ENCODE assay signal across 8 cellular contexts in the genomic region with DNA sequence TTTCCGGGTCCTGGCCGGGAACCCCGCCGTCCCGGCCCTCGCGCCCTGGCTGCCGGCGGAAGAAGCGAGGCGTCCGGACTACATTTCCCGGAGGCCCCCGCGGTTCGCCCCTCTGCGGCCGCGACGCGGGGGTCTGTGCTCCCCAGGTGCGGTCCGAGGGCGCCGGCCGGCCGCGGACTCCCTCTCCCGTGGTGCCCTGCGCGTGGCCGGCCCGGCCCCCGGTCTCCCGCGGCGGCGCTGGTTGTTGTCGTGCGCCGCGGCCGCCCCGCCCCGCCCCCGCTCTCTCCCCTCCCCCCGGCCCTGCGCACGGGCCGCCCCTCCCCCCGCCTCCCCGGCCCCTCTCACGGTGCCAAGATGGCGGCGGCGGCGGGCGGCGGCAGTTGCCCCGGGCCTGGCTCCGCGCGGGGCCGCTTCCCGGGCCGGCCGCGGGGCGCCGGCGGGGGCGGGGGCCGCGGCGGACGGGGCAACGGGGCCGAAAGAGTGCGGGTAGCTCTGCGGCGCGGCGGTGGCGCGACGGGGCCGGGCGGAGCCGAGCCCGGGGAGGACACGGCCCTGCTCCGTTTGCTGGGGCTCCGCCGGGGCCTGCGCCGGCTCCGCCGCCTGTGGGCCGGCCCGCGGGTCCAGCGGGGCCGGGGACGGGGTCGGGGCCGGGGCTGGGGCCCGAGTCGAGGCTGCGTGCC. TPM values are rescaled to one million over a fixed set of nuclear protein-coding genes. Genes with fewer than 3 reads are reported as not detected.
DNase-seq lines count a peak whose midpoint lies in the region; ATAC-seq and TF ChIP-seq lines count a peak whose summit lies in the region.

A gene with protein sequence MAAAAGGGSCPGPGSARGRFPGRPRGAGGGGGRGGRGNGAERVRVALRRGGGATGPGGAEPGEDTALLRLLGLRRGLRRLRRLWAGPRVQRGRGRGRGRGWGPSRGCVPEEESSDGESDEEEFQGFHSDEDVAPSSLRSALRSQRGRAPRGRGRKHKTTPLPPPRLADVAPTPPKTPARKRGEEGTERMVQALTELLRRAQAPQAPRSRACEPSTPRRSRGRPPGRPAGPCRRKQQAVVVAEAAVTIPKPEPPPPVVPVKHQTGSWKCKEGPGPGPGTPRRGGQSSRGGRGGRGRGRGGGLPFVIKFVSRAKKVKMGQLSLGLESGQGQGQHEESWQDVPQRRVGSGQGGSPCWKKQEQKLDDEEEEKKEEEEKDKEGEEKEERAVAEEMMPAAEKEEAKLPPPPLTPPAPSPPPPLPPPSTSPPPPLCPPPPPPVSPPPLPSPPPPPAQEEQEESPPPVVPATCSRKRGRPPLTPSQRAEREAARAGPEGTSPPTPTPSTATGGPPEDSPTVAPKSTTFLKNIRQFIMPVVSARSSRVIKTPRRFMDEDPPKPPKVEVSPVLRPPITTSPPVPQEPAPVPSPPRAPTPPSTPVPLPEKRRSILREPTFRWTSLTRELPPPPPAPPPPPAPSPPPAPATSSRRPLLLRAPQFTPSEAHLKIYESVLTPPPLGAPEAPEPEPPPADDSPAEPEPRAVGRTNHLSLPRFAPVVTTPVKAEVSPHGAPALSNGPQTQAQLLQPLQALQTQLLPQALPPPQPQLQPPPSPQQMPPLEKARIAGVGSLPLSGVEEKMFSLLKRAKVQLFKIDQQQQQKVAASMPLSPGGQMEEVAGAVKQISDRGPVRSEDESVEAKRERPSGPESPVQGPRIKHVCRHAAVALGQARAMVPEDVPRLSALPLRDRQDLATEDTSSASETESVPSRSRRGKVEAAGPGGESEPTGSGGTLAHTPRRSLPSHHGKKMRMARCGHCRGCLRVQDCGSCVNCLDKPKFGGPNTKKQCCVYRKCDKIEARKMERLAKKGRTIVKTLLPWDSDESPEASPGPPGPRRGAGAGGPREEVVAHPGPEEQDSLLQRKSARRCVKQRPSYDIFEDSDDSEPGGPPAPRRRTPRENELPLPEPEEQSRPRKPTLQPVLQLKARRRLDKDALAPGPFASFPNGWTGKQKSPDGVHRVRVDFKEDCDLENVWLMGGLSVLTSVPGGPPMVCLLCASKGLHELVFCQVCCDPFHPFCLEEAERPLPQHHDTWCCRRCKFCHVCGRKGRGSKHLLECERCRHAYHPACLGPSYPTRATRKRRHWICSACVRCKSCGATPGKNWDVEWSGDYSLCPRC (N-terminal part only) (plus strand): TSS at position 339 of the 680 bp plus-strand sequence. CDS start 16 bp downstream, at position 355.

- 0 to 1% methylated on average over 26 to 37 of the region's 109 CpGs for WGBS in tibial nerve, 2 donors

- DNase-seq in DMS79 treated with DMSO at 0.1 percent for 48 hours (lab: John Stamatoyannopoulos, UW) (peak; percentile 86), DMS79 (lab: John Stamatoyannopoulos, UW) (no peak), RWPE1 (ENCODE audit: low spot score) (peak; percentile 99), dorsolateral prefrontal cortex (peak in 3 of 10 donors; percentile 86 to 96 (median 93)), lower lobe of right lung (no peak), tibial nerve (ENCODE audit: low spot score in 2 of 2) (peak in 1 of 2 donors; percentile 70)

- peak; percentile 41 for ATAC-seq in HG03064 (IDR thresholded peaks at IDR 0.05; ENCODE audit: low read depth, unreplicated experiment)
- peak; percentile 83 to 84 for ATAC-seq in lower lobe of right lung
- ATAC-seq in GM18867 (IDR thresholded peaks at IDR 0.05; ENCODE audit: unreplicated experiment) = no peak

- intact Hi-C loops in dorsolateral prefrontal cortex (cut with DNase I) (loop anchor here (1.0 to 5.0 kb wide), 6 partner anchors 15 to 213 kb away; a partner anchor contains a TSS), lower lobe of right lung (cut with DNase I) (no loop called here)

- TF ChIP-seq CTCF in RWPE1 (conservative IDR thresholded peaks at IDR 0.05; ENCODE audit: low read depth) (no peak), dorsolateral prefrontal cortex (IDR thresholded peaks at IDR 0.05 in 54 of 56, conservative IDR thresholded peaks at IDR 0.05 in 2 of 56; ENCODE audit: low read depth in 1 of 56, partially characterized antibody in 56 of 56) (peak in 1 of 56 donors; percentile 20), lower lobe of right lung (IDR thresholded peaks at IDR 0.05) (no peak), tibial nerve (IDR thresholded peaks at IDR 0.05) (no peak)

- peak within 1 kb of the TSS; percentile 93 for H3K27ac ChIP-seq in RWPE1
- H3K27ac ChIP-seq in dorsolateral prefrontal cortex = peak within 1 kb of the TSS; percentile 69 to 97 (median 93)
- peak within 1 kb of the TSS; percentile 85 for H3K27ac ChIP-seq in lower lobe of right lung
- H3K27ac ChIP-seq in tibial nerve = peak within 1 kb of the TSS; percentile 88 to 94 (median 90)

- H3K36me3 ChIP-seq in lower lobe of right lung (peaks cover 26% of the 10 kb centered on the region), tibial nerve (peaks cover 0 to 33% (median 11%) of the 10 kb centered on the region in 3 donors)

- CTCF ChIA-PET in RWPE1 (lab: Yijun Ruan, JAX) = no interaction called here

- TF ChIP-seq EP300 in tibial nerve (IDR thresholded peaks at IDR 0.05) = peak in 1 of 2 donors; percentile 22

- H3K27me3 ChIP-seq in dorsolateral prefrontal cortex (no peaks in the 10 kb centered on the region), lower lobe of right lung (ENCODE audit: low read depth) (no peaks in the 10 kb centered on the region), tibial nerve (no peaks in the 10 kb centered on the region)

- peak in 1 of 2 donors; percentile 11 for TF ChIP-seq POLR2A in tibial nerve (IDR thresholded peaks at IDR 0.05)

- H3K9me3 ChIP-seq in lower lobe of right lung = no peaks in the 10 kb centered on the region
- H3K9me3 ChIP-seq in tibial nerve = no peaks in the 10 kb centered on the region

- peaks cover 26% of the 10 kb centered on the region for H3K4me1 ChIP-seq in lower lobe of right lung
- peaks cover 0 to 46% (median 23%) of the 10 kb centered on the region in 4 donors for H3K4me1 ChIP-seq in tibial nerve

- H3K4me3 ChIP-seq in dorsolateral prefrontal cortex (peak within 1 kb of the TSS; percentile 71 to 100 (median 90)), lower lobe of right lung (peak within 1 kb of the TSS; percentile 88), tibial nerve (peak within 1 kb of the TSS; percentile 64 to 95 (median 83))

- POLR2A ChIA-PET in RWPE1 (lab: Yijun Ruan, JAX; ENCODE audit: low non-redundant PET) = no interaction called here

RNA-seq across cellular contexts. Expression of the gene that starts here (rescaled TPM):
- total RNA-seq in dorsolateral prefrontal cortex = 10 to 100 TPM; 24.7 to 47.4 (median 32.9) TPM
- 37.2 TPM for total RNA-seq in lower lobe of right lung
- 10 to 100 TPM; 12.9 to 38.7 (median 25.5) TPM for total RNA-seq in tibial nerve

Comparison
In these comparisons a context has a peak if more than half of its experiments do, and no peak if none do; other contexts are left out.
1. DNase-seq: peak in DMS79 treated with DMSO at 0.1 percent for 48 hours (single experiment) and RWPE1 (single experiment); none in DMS79 (single experiment) and lower lobe of right lung (single experiment).
2. Peak in every context shown above with its lines, with median percentiles within 50 percentile points of each other: H3K27ac ChIP-seq and H3K4me3 ChIP-seq.